In genomic region chr6:131950767-131951575, GRCh38 we compare ENCODE assay signal across 8 cellular contexts. TPM values are rescaled to one million over a fixed set of nuclear protein-coding genes. Genes with fewer than 3 reads are reported as not detected.
DNase-seq lines count a peak whose midpoint lies in the region; ATAC-seq and TF ChIP-seq lines count a peak whose summit lies in the region.

Gene CCN2, minus strand, starts transcription at chr6:131951372. Its CDS starts 200 bp downstream, at chr6:131951172.

- H3K9me3 ChIP-seq in DOHH2 (ENCODE audit: control insufficient read depth, insufficient read depth, low read length) (no peaks in the 10 kb centered on the region), muscle layer of colon (ENCODE audit: low read length) (no peaks in the 10 kb centered on the region)

- no peaks in the 10 kb centered on the region for H3K9me2 ChIP-seq in DOHH2 (replicated peaks; ENCODE audit: control insufficient read depth, low read length)

- peak within 1 kb of the TSS; percentile 43 for H3K4me2 ChIP-seq in DOHH2 (ENCODE audit: low read length)

- H3K9me3 Mint-ChIP-seq in activated CD4-positive, alpha-beta memory T cell treated with anti-CD3 and anti-CD28 coated beads for 36 hours, result no peaks in the 10 kb centered on the region

- H3K36me3 ChIP-seq in DOHH2 (ENCODE audit: control insufficient read depth, low read length), result no peaks in the 10 kb centered on the region
- peaks cover 6% of the 10 kb centered on the region for H3K36me3 ChIP-seq in muscle layer of colon (ENCODE audit: insufficient read depth, low read length)
- no peaks in the 10 kb centered on the region for H3K36me3 ChIP-seq in urinary bladder (ENCODE audit: insufficient read depth)

- CTCF ChIA-PET in activated CD4-positive, alpha-beta memory T cell treated with anti-CD3 and anti-CD28 coated beads for 36 hours (lab: Charles Lee), result interaction anchor here (0.8 kb wide), 1 partner anchor 36 kb away, joined by 3 read pairs; no protein-coding TSS in a partner anchor

- no peaks in the 10 kb centered on the region for H3F3A ChIP-seq in DOHH2 (ENCODE audit: control insufficient read depth, insufficient read depth)

- no peaks in the 10 kb centered on the region for H3K79me2 ChIP-seq in DOHH2 (ENCODE audit: control insufficient read depth, low read length)

- under 1% methylated on average over 97 of the region's 97 CpGs for WGBS in urinary bladder

- intact Hi-C loops in activated CD4-positive, alpha-beta memory T cell treated with anti-CD3 and anti-CD28 coated beads for 36 hours (cut with micrococcal nuclease), result no loop called here

- DNase-seq in activated CD4-positive, alpha-beta memory T cell treated with anti-CD3 and anti-CD28 coated beads for 36 hours, result peak; percentile 11
- peak; percentile 99 for DNase-seq in fibroblast of peridontal ligament (ENCODE audit: extremely low read depth)

- H3K9ac ChIP-seq in muscle layer of colon (ENCODE audit: low read length), result peak within 1 kb of the TSS; percentile 73

- peak within 1 kb of the TSS; percentile 52 for H3K4me3 ChIP-seq in DOHH2 (ENCODE audit: low read length)
- peak within 1 kb of the TSS; percentile 95 to 96 for H3K4me3 ChIP-seq in muscle layer of colon (ENCODE audit: low read depth in 1 of 2, low read length in 2 of 2)
- peak within 1 kb of the TSS; percentile 97 for H3K4me3 ChIP-seq in urinary bladder (ENCODE audit: low read depth, low read length)

- peaks cover 12% of the 10 kb centered on the region for H3K4me1 ChIP-seq in DOHH2 (ENCODE audit: control insufficient read depth, low read length)
- peaks cover 33% of the 10 kb centered on the region for H3K4me1 ChIP-seq in muscle layer of colon (ENCODE audit: insufficient read depth, low read length)
- no peaks in the 10 kb centered on the region for H3K4me1 ChIP-seq in urinary bladder (ENCODE audit: insufficient read depth)

- no peak for TF ChIP-seq CTCF in DOHH2 (IDR thresholded peaks at IDR 0.05; ENCODE audit: low read depth, low read length, poor library complexity, severe bottlenecking)

- no peaks in the 10 kb centered on the region for H4K20me1 ChIP-seq in DOHH2 (ENCODE audit: control insufficient read depth, insufficient read depth, low read depth, low read length)

- POLR2A ChIA-PET in activated CD4-positive, alpha-beta memory T cell treated with anti-CD3 and anti-CD28 coated beads for 36 hours (lab: Charles Lee), result no interaction called here

- peak within 1 kb of the TSS; percentile 71 for H3K4me3 Mint-ChIP-seq in activated CD4-positive, alpha-beta memory T cell treated with anti-CD3 and anti-CD28 coated beads for 36 hours

- no peak within 1 kb of the TSS for H3K27ac Mint-ChIP-seq in activated CD4-positive, alpha-beta memory T cell treated with anti-CD3 and anti-CD28 coated beads for 36 hours

- ATAC-seq in HG02610 (IDR thresholded peaks at IDR 0.05; ENCODE audit: unreplicated experiment) (peak; percentile 27), GM19324 (IDR thresholded peaks at IDR 0.05; ENCODE audit: low FRiP score, unreplicated experiment) (no peak), HG03196 (IDR thresholded peaks at IDR 0.05; ENCODE audit: unreplicated experiment) (no peak)

- H3K36me3 Mint-ChIP-seq in activated CD4-positive, alpha-beta memory T cell treated with anti-CD3 and anti-CD28 coated beads for 36 hours, result no peaks in the 10 kb centered on the region

- H3K27me3 ChIP-seq in DOHH2 (ENCODE audit: control insufficient read depth, low read length) (peaks cover 23% of the 10 kb centered on the region), muscle layer of colon (ENCODE audit: control insufficient read depth in 1 of 2, insufficient read depth in 2 of 2, low read length in 2 of 2) (no peaks in the 10 kb centered on the region)

- no peak within 1 kb of the TSS for H3K27ac ChIP-seq in DOHH2 (ENCODE audit: low read depth, low read length)
- peak within 1 kb of the TSS; percentile 95 for H3K27ac ChIP-seq in muscle layer of colon (ENCODE audit: low read depth, low read length)
- H3K27ac ChIP-seq in urinary bladder (ENCODE audit: low read depth), result peak within 1 kb of the TSS; percentile 99

- H3K27me3 Mint-ChIP-seq in activated CD4-positive, alpha-beta memory T cell treated with anti-CD3 and anti-CD28 coated beads for 36 hours, result peaks cover 54% of the 10 kb centered on the region

- H3K4me1 Mint-ChIP-seq in activated CD4-positive, alpha-beta memory T cell treated with anti-CD3 and anti-CD28 coated beads for 36 hours (ENCODE audit: low read depth), result peaks cover 15% of the 10 kb centered on the region

RNA-seq across cellular contexts. Expression of gene CCN2, which starts in this region (rescaled TPM):
- total RNA-seq in activated CD4-positive, alpha-beta memory T cell treated with anti-CD3 and anti-CD28 coated beads for 36 hours, result not detected
- 85.8 TPM for total RNA-seq in urinary bladder
- 506 TPM for polyA plus RNA-seq in urinary bladder

Comparison
In these comparisons a context has a peak if more than half of its experiments do, and no peak if none do; other contexts are left out.
1. RNA of gene CCN2 (total RNA-seq): 85.8 TPM in urinary bladder (single experiment); not detected in activated CD4-positive, alpha-beta memory T cell treated with anti-CD3 and anti-CD28 coated beads for 36 hours; every median in the first group is over 10 times any median in the second.
2. Peak in DNase-seq in activated CD4-positive, alpha-beta memory T cell treated with anti-CD3 and anti-CD28 coated beads for 36 hours; RNA of the gene not detected or under 1 TPM.
3. Peak in every context shown above with its lines, with median percentiles within 50 percentile points of each other: H3K4me3 ChIP-seq.